ENCODE assay signal across 8 cellular contexts in the genomic region with DNA sequence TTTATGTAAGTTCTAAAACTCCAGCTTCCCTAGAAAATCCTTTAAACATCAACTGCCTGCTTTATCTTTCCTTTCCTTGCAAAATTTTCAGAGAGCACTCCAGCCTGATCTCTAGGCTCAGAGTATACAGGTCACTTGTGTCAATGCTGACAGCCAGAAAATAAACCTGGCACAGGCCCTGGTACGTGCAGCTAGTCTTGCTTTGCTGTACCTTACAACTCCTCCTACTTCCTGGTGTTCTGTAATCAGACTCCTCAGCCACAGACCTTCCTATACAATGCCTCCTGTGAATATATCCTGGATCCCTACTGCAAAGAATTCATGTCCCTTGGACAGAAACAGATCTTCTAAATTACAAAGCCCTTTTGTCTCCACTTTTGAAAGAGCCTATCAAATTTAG. TPM values are rescaled to one million over a fixed set of nuclear protein-coding genes. Genes with fewer than 3 reads are reported as not detected.
A peak's percentile ranks its signal among the peaks of the same experiment; 100 is the strongest.
DNase-seq lines count a peak whose midpoint lies in the region; ATAC-seq and TF ChIP-seq lines count a peak whose summit lies in the region.

No MANE protein-coding gene starts in this region.

- H3K27me3 ChIP-seq in BLaER1 (no peaks in the 10 kb centered on the region), sigmoid colon (no peaks in the 10 kb centered on the region)

- peaks cover 0 to 6% of the 10 kb centered on the region in 2 donors for H3K36me3 Mint-ChIP-seq in activated naive CD4-positive, alpha-beta T cell treated with anti-CD3 and anti-CD28 coated beads, Interleukin-2, amount 50 U/mL, for 72 hours

- no peaks in the 10 kb centered on the region for H4K20me1 ChIP-seq in BLaER1

- H3K4me3 ChIP-seq in BLaER1 (no peak overlapping the region), mucosa of descending colon (no peak overlapping the region), sigmoid colon (no peak overlapping the region)

- DNase-seq in NCI-H2081 treated with DMSO at 0.1 percent for 48 hours (lab: John Stamatoyannopoulos, UW), result peak; percentile 12
- no peak for DNase-seq in activated naive CD4-positive, alpha-beta T cell treated with anti-CD3 and anti-CD28 coated beads, Interleukin-2, amount 50 U/mL, for 72 hours (ENCODE audit: low spot score in 2 of 2)
- peak; percentile 63 to 86 (median 67) for DNase-seq in mucosa of descending colon
- DNase-seq in sigmoid colon, result no peak

- H3K9ac ChIP-seq in BLaER1, result no peak overlapping the region

- no peak for TF ChIP-seq POLR2A in sigmoid colon (IDR thresholded peaks at IDR 0.05)

- peaks cover 13% of the 10 kb centered on the region for H3K4me1 ChIP-seq in BLaER1
- peaks cover 18% of the 10 kb centered on the region for H3K4me1 ChIP-seq in mucosa of descending colon (ENCODE audit: low read depth)
- H3K4me1 ChIP-seq in sigmoid colon, result peaks cover 0 to 13% (median 7%) of the 10 kb centered on the region in 4 donors

- intact Hi-C loops in mucosa of descending colon (cut with DNase I, micrococcal nuclease), result no loop called here
- intact Hi-C loops in sigmoid colon (cut with DNase I), result no loop called here

- H3K9me3 Mint-ChIP-seq in activated naive CD4-positive, alpha-beta T cell treated with anti-CD3 and anti-CD28 coated beads, Interleukin-2, amount 50 U/mL, for 72 hours, result no peaks in the 10 kb centered on the region

- H3K4me2 ChIP-seq in BLaER1, result peak overlapping the region; percentile 49

- H3K27ac Mint-ChIP-seq in activated naive CD4-positive, alpha-beta T cell treated with anti-CD3 and anti-CD28 coated beads, Interleukin-2, amount 50 U/mL, for 72 hours, result peak overlapping the region; percentile 65 to 92

- H3K27ac ChIP-seq in BLaER1 (no peak overlapping the region), sigmoid colon (no peak overlapping the region)

- no peaks in the 10 kb centered on the region for H3K9me3 ChIP-seq in BLaER1
- no peaks in the 10 kb centered on the region for H3K9me3 ChIP-seq in mucosa of descending colon
- H3K9me3 ChIP-seq in sigmoid colon, result no peaks in the 10 kb centered on the region

- 3 to 15% methylated on average over 1 of the region's 1 CpG for WGBS in sigmoid colon, 2 donors

- H3K36me3 ChIP-seq in BLaER1, result no peaks in the 10 kb centered on the region
- no peaks in the 10 kb centered on the region for H3K36me3 ChIP-seq in mucosa of descending colon (ENCODE audit: low read depth)
- no peaks in the 10 kb centered on the region for H3K36me3 ChIP-seq in sigmoid colon

- ATAC-seq in GM19467 (IDR thresholded peaks at IDR 0.05; ENCODE audit: unreplicated experiment) (peak; percentile 30), mucosa of descending colon (peak; percentile 89), HG03571 (IDR thresholded peaks at IDR 0.05; ENCODE audit: unreplicated experiment) (no peak), HG03095 (IDR thresholded peaks at IDR 0.05; ENCODE audit: unreplicated experiment) (no peak)
- peak; percentile 35 to 67 for ATAC-seq in activated naive CD4-positive, alpha-beta T cell treated with anti-CD3 and anti-CD28 coated beads, Interleukin-2, amount 50 U/mL, for 72 hours

- TF ChIP-seq EP300 in sigmoid colon (IDR thresholded peaks at IDR 0.05), result no peak

- TF ChIP-seq CTCF in mucosa of descending colon (IDR thresholded peaks at IDR 0.05) (no peak), sigmoid colon (IDR thresholded peaks at IDR 0.05) (no peak)

RNA-seq across cellular contexts. Expression of a gene that starts 24.2 kb away (rescaled TPM):
- total RNA-seq in activated naive CD4-positive, alpha-beta T cell treated with anti-CD3 and anti-CD28 coated beads, Interleukin-2, amount 50 U/mL, for 72 hours, result 100 to 1,000 TPM; 193 to 330 TPM
- total RNA-seq in mucosa of descending colon (100 to 1,000 TPM; 153 to 205 (median 157) TPM), sigmoid colon (100 to 1,000 TPM; 140 to 232 (median 203) TPM)
- 10 to 100 TPM; 37.2 to 78.3 (median 44.4) TPM for polyA plus RNA-seq in sigmoid colon

RNA-seq across cellular contexts. Expression of a gene that starts 53.7 kb away (rescaled TPM):
- total RNA-seq in activated naive CD4-positive, alpha-beta T cell treated with anti-CD3 and anti-CD28 coated beads, Interleukin-2, amount 50 U/mL, for 72 hours, result not detected
- total RNA-seq in mucosa of descending colon, result not detected
- not detected for total RNA-seq in sigmoid colon
- polyA plus RNA-seq in sigmoid colon, result 10 to 100 TPM in 1 of 3 donors, not detected in 2; 11.8 TPM

Comparison
In these comparisons a context has a peak if more than half of its experiments do, and no peak if none do; other contexts are left out.
1. ATAC-seq: peak in GM19467 (single experiment), activated naive CD4-positive, alpha-beta T cell treated with anti-CD3 and anti-CD28 coated beads, Interleukin-2, amount 50 U/mL, for 72 hours (2 of 2) and mucosa of descending colon (single experiment); none in HG03571 (single experiment) and HG03095 (single experiment).
2. DNase-seq: peak in NCI-H2081 treated with DMSO at 0.1 percent for 48 hours (single experiment) and mucosa of descending colon (3 of 3); none in activated naive CD4-positive, alpha-beta T cell treated with anti-CD3 and anti-CD28 coated beads, Interleukin-2, amount 50 U/mL, for 72 hours (0 of 2) and sigmoid colon (single experiment).